ENCODE assay signal across 13 cellular contexts in genomic region chr2:19769513-19769912, GRCh38.
A peak's percentile ranks its signal among the peaks of the same experiment; 100 is the strongest.
DNase-seq lines count a peak whose midpoint lies in the region; ATAC-seq, FAIRE-seq and TF ChIP-seq lines count a peak whose summit lies in the region.
"Had no signal": no experiment of that assay in that cellular context is flagged by ENCODE, and none has a peak within 500 bp of the region (broad histone marks: within the 10 kb centered on the region; RNA-seq: fewer than 3 reads in every experiment).

No MANE protein-coding gene starts in this region.

- no peak for TF ChIP-seq EP300 in transverse colon (IDR thresholded peaks at IDR 0.05; ENCODE audit: low read depth)

- no peaks in the 10 kb centered on the region for H3K27me3 ChIP-seq in heart right ventricle
- H3K27me3 ChIP-seq in right atrium auricular region = no peaks in the 10 kb centered on the region
- no peaks in the 10 kb centered on the region for H3K27me3 ChIP-seq in thyroid gland
- no peaks in the 10 kb centered on the region for H3K27me3 ChIP-seq in transverse colon

- POLR2A ChIA-PET in activated CD4-positive, alpha-beta T cell treated with anti-CD3 and anti-CD28 coated beads, Interleukin-2, amount 10 ng/mL, durations not matched to agents 7 days and 5 days (lab: Charles Lee) = no interaction called here

- FAIRE-seq in RCC 7860 (lab: Jason Lieb, UNC) = peak; percentile 53

- peaks cover 8% of the 10 kb centered on the region for H3K27me3 Mint-ChIP-seq in activated CD4-positive, alpha-beta T cell treated with anti-CD3 and anti-CD28 coated beads, Interleukin-2, amount 10 ng/mL, durations not matched to agents 7 days and 5 days

- DNase-seq in heart right ventricle (no peak), right atrium auricular region (ENCODE audit: low spot score) (no peak), RCC 7860 (ENCODE audit: low spot score) (peak; percentile 27), fibroblast of gingiva (ENCODE audit: low read depth) (peak; percentile 11), thyroid gland (no peak), transverse colon (no peak)
- no peak for DNase-seq in activated CD4-positive, alpha-beta T cell treated with anti-CD3 and anti-CD28 coated beads, Interleukin-2, amount 10 ng/mL, durations not matched to agents 7 days and 5 days
- DNase-seq: activated CD4-positive, CD25-positive, alpha-beta regulatory T cell; cerebellar nuclear complex; NCI-H1930; stimulated activated CD4-positive, alpha-beta T cell treated with anti-CD3 and anti-CD28 coated beads, Interleukin-12 subunit alpha, Interleukin-12 subunit beta, amount 100 ng/mL, for 4 hours; stimulated activated CD8-positive, alpha-beta memory T cell treated with anti-CD3 and anti-CD28 coated beads, Interleukin-4, amount 100 ng/mL, for 48 hours had no signal

- H3K36me3 ChIP-seq in heart right ventricle (no peaks in the 10 kb centered on the region), right atrium auricular region (no peaks in the 10 kb centered on the region), thyroid gland (no peaks in the 10 kb centered on the region), transverse colon (no peaks in the 10 kb centered on the region)

- no peak overlapping the region for H3K27ac Mint-ChIP-seq in activated CD4-positive, alpha-beta T cell treated with anti-CD3 and anti-CD28 coated beads, Interleukin-2, amount 10 ng/mL, durations not matched to agents 7 days and 5 days

- in situ Hi-C loops in transverse colon (cut with MboI; ENCODE audit: low pct_ligation_motif_present in 1 of 4, low pct_unique_long_range_greater_than_20kb in 1 of 4, low sequenced_read_pairs in 3 of 4) = no loop called here

- TF ChIP-seq CTCF in heart right ventricle (IDR thresholded peaks at IDR 0.05) = peak in 7 of 9 donors; percentile 7 to 35 (median 22)
- TF ChIP-seq CTCF in right atrium auricular region (IDR thresholded peaks at IDR 0.05) = peak in 1 of 2 donors; percentile 33
- TF ChIP-seq CTCF in thyroid gland (IDR thresholded peaks at IDR 0.05) = no peak
- no peak for TF ChIP-seq CTCF in transverse colon (IDR thresholded peaks at IDR 0.05)

- H3K36me3 Mint-ChIP-seq in activated CD4-positive, alpha-beta T cell treated with anti-CD3 and anti-CD28 coated beads, Interleukin-2, amount 10 ng/mL, durations not matched to agents 7 days and 5 days (ENCODE audit: low read depth) = no peaks in the 10 kb centered on the region

- no peaks in the 10 kb centered on the region for H3K4me1 Mint-ChIP-seq in activated CD4-positive, alpha-beta T cell treated with anti-CD3 and anti-CD28 coated beads, Interleukin-2, amount 10 ng/mL, durations not matched to agents 7 days and 5 days

- ATAC-seq in heart right ventricle (no peak), HG02588 (IDR thresholded peaks at IDR 0.05; ENCODE audit: unreplicated experiment) (no peak)

- intact Hi-C loops in heart right ventricle (cut with DNase I) = no loop called here
- intact Hi-C loops in thyroid gland (cut with DNase I) = no loop called here
- intact Hi-C loops in transverse colon (cut with DNase I; ENCODE audit: low total_unique reads) = no loop called here

- H3K4me3 ChIP-seq in heart right ventricle = no peak overlapping the region
- no peak overlapping the region for H3K4me3 ChIP-seq in right atrium auricular region
- no peak overlapping the region for H3K4me3 ChIP-seq in thyroid gland (replicated peaks in 1 of 3)
- H3K4me3 ChIP-seq in transverse colon = no peak overlapping the region

- TF ChIP-seq POLR2A in thyroid gland (IDR thresholded peaks at IDR 0.05) (no peak), transverse colon (IDR thresholded peaks at IDR 0.05) (no peak)

- CTCF ChIA-PET in activated CD4-positive, alpha-beta T cell treated with anti-CD3 and anti-CD28 coated beads, Interleukin-2, amount 10 ng/mL, durations not matched to agents 7 days and 5 days (lab: Charles Lee) = no interaction called here

- H3K4me1 ChIP-seq in heart right ventricle (peaks cover 0 to 11% (median 2%) of the 10 kb centered on the region in 9 donors), right atrium auricular region (peaks cover 0 to 3% of the 10 kb centered on the region in 2 donors), thyroid gland (no peaks in the 10 kb centered on the region), transverse colon (no peaks in the 10 kb centered on the region)

- H3K9me3 ChIP-seq in heart right ventricle = peaks cover 0 to 11% (median 0%) of the 10 kb centered on the region in 11 donors
- no peaks in the 10 kb centered on the region for H3K9me3 ChIP-seq in right atrium auricular region
- no peaks in the 10 kb centered on the region for H3K9me3 ChIP-seq in thyroid gland
- no peaks in the 10 kb centered on the region for H3K9me3 ChIP-seq in transverse colon

- H3K9me3 Mint-ChIP-seq in activated CD4-positive, alpha-beta T cell treated with anti-CD3 and anti-CD28 coated beads, Interleukin-2, amount 10 ng/mL, durations not matched to agents 7 days and 5 days = no peaks in the 10 kb centered on the region

- H3K4me3 Mint-ChIP-seq in activated CD4-positive, alpha-beta T cell treated with anti-CD3 and anti-CD28 coated beads, Interleukin-2, amount 10 ng/mL, durations not matched to agents 7 days and 5 days = no peak overlapping the region

- H3K27ac ChIP-seq in heart right ventricle (no peak overlapping the region), right atrium auricular region (no peak overlapping the region), thyroid gland (no peak overlapping the region), transverse colon (no peak overlapping the region)

Comparison
In these comparisons a context has a peak if more than half of its experiments do, and no peak if none do; other contexts are left out.
1. DNase-seq: peak in RCC 7860 (single experiment) and fibroblast of gingiva (single experiment); none in heart right ventricle (0 of 2), right atrium auricular region (single experiment), thyroid gland (0 of 2), transverse colon (single experiment) and activated CD4-positive, alpha-beta T cell treated with anti-CD3 and anti-CD28 coated beads, Interleukin-2, amount 10 ng/mL, durations not matched to agents 7 days and 5 days (single experiment).
2. CTCF ChIP-seq: peak in heart right ventricle (7 of 9); none in thyroid gland (0 of 6) and transverse colon (0 of 5).